ENCODE assay signal across 1 cellular context in genomic region chr7:90403174-90404113, GRCh38.
TF ChIP-seq lines count a peak whose summit lies in the region.

Gene CLDN12 (plus strand): TSS chr7:90403461. CDS start chr7:90412677, 9,216 bp downstream.

TF ChIP-seq in HepG2, 621 proteins besides CTCF, POLR2A, EP300 and RAD21 (continued from another document and continues in another):
- no peak for TF ChIP-seq NFAT5 (CRISPR knock-in tag; IDR thresholded peaks at IDR 0.05)
- peak; percentile 67 for TF ChIP-seq DMAP1 (CRISPR knock-in tag; IDR thresholded peaks at IDR 0.05)
- 0 out of 2 replicates have a peak, but pooled peaks have one; percentile 54 for TF ChIP-seq ZNF256 (CRISPR knock-in tag; conservative IDR thresholded peaks at IDR 0.05)
- 0 out of 2 replicates have a peak, but pooled peaks have one; percentile 40 for TF ChIP-seq MXD1 (CRISPR knock-in tag; IDR thresholded peaks at IDR 0.05)
- TF ChIP-seq ZBTB7B (CRISPR knock-in tag; IDR thresholded peaks at IDR 0.05): peak; percentile 66
- peak; percentile 53 for TF ChIP-seq XRCC5 (optimal IDR thresholded peaks at IDR 0.05; ENCODE audit: low read length)
- TF ChIP-seq ZNF17 (CRISPR knock-in tag; IDR thresholded peaks at IDR 0.05): no peak
- peak; percentile 88 for TF ChIP-seq FOXK1 (CRISPR knock-in tag; IDR thresholded peaks at IDR 0.05; ENCODE audit: borderline replicate concordance, low read depth)
- no peak for TF ChIP-seq CHCHD3 (CRISPR knock-in tag; IDR thresholded peaks at IDR 0.05)
- TF ChIP-seq ZNF691 (CRISPR knock-in tag; IDR thresholded peaks at IDR 0.05; ENCODE audit: borderline replicate concordance, low read depth): no peak; the same call in 1 of the 2 replicates
- TF ChIP-seq ZKSCAN5 (CRISPR knock-in tag; IDR thresholded peaks at IDR 0.05): no peak
- peak; percentile 62; the same call in 1 of the 3 replicates for TF ChIP-seq MXI1 (IDR thresholded peaks at IDR 0.05; ENCODE audit: borderline replicate concordance, low read depth, low read length)
- no peak for TF ChIP-seq ZNF724P (CRISPR knock-in tag; IDR thresholded peaks at IDR 0.05; ENCODE audit: borderline replicate concordance)
- TF ChIP-seq MAFK (conservative IDR thresholded peaks at IDR 0.05 in 1 of 2, IDR thresholded peaks at IDR 0.05 in 1 of 2; ENCODE audit: low read length in 2 of 2): no peak
- TF ChIP-seq DZIP1 (CRISPR knock-in tag; IDR thresholded peaks at IDR 0.05): no peak
- peak; percentile 50; the same call in 1 of the 2 replicates for TF ChIP-seq MYPOP (CRISPR knock-in tag; IDR thresholded peaks at IDR 0.05)
- no peak for TF ChIP-seq ZNF629 (CRISPR knock-in tag; conservative IDR thresholded peaks at IDR 0.05)
- peak; percentile 67; the same call in 1 of the 2 replicates for TF ChIP-seq IRF2 (CRISPR knock-in tag; IDR thresholded peaks at IDR 0.05)
- 0 out of 2 replicates have a peak, but pooled peaks have one; percentile 20 for TF ChIP-seq HNF1A (IDR thresholded peaks at IDR 0.05; ENCODE audit: low read depth)
- peak; percentile 25; the same call in 1 of the 2 replicates for TF ChIP-seq HNF1A (CRISPR knock-in tag; IDR thresholded peaks at IDR 0.05; ENCODE audit: borderline replicate concordance)
- TF ChIP-seq TEAD3 (CRISPR knock-in tag; optimal IDR thresholded peaks at IDR 0.05; ENCODE audit: borderline replicate concordance): peak; percentile 75
- TF ChIP-seq ETV5 (CRISPR knock-in tag; IDR thresholded peaks at IDR 0.05; ENCODE audit: borderline replicate concordance): peak; percentile 61; the same call in 1 of the 2 replicates
- no peak; the same call in 1 of the 2 replicates for TF ChIP-seq ISL2 (CRISPR knock-in tag; IDR thresholded peaks at IDR 0.05)
- TF ChIP-seq KLF11 (CRISPR knock-in tag; IDR thresholded peaks at IDR 0.05): 0 out of 2 replicates have a peak, but pooled peaks have one; percentile 39
- peak; percentile 53; the same call in 1 of the 2 replicates for TF ChIP-seq ZNF142 (CRISPR knock-in tag; IDR thresholded peaks at IDR 0.05)
- TF ChIP-seq RORA (CRISPR knock-in tag; IDR thresholded peaks at IDR 0.05): no peak
- TF ChIP-seq ATF5 (CRISPR knock-in tag; IDR thresholded peaks at IDR 0.05; ENCODE audit: low read depth): no peak; the same call in 1 of the 2 replicates
- TF ChIP-seq ZSCAN22 (CRISPR knock-in tag; IDR thresholded peaks at IDR 0.05): no peak
